In genomic region chr20:62282103-62282502, GRCh38 we compare ENCODE assay signal across 1 cellular context.
TF ChIP-seq lines count a peak whose summit lies in the region.

No MANE protein-coding gene starts in this region.

TF ChIP-seq in HepG2, 621 proteins besides CTCF, POLR2A, EP300 and RAD21:
- no peak for TF ChIP-seq NONO (IDR thresholded peaks at IDR 0.05)
- TF ChIP-seq NONO (CRISPR knock-in tag; conservative IDR thresholded peaks at IDR 0.05), result no peak
- no peak for TF ChIP-seq STAT6 (CRISPR knock-in tag; IDR thresholded peaks at IDR 0.05; ENCODE audit: borderline replicate concordance)
- TF ChIP-seq CREM (IDR thresholded peaks at IDR 0.05), result no peak
- TF ChIP-seq CREM (CRISPR knock-in tag; IDR thresholded peaks at IDR 0.05), result no peak
- TF ChIP-seq ZNF687 (CRISPR knock-in tag; IDR thresholded peaks at IDR 0.05), result no peak
- TF ChIP-seq ZNF644 (CRISPR knock-in tag; IDR thresholded peaks at IDR 0.05; ENCODE audit: low read depth), result no peak
- no peak for TF ChIP-seq BRF2 (CRISPR knock-in tag; IDR thresholded peaks at IDR 0.05)
- no peak for TF ChIP-seq CCDC6 (CRISPR knock-in tag; IDR thresholded peaks at IDR 0.05)
- TF ChIP-seq PPARG (CRISPR knock-in tag; conservative IDR thresholded peaks at IDR 0.05), result no peak
- TF ChIP-seq KLF11 (CRISPR knock-in tag; IDR thresholded peaks at IDR 0.05), result no peak
- no peak for TF ChIP-seq CEBPG (CRISPR knock-in tag; IDR thresholded peaks at IDR 0.05)
- no peak for TF ChIP-seq PLRG1 (conservative IDR thresholded peaks at IDR 0.05)
- TF ChIP-seq ZNF790 (CRISPR knock-in tag; IDR thresholded peaks at IDR 0.05; ENCODE audit: borderline replicate concordance), result no peak
